In the genomic region with DNA sequence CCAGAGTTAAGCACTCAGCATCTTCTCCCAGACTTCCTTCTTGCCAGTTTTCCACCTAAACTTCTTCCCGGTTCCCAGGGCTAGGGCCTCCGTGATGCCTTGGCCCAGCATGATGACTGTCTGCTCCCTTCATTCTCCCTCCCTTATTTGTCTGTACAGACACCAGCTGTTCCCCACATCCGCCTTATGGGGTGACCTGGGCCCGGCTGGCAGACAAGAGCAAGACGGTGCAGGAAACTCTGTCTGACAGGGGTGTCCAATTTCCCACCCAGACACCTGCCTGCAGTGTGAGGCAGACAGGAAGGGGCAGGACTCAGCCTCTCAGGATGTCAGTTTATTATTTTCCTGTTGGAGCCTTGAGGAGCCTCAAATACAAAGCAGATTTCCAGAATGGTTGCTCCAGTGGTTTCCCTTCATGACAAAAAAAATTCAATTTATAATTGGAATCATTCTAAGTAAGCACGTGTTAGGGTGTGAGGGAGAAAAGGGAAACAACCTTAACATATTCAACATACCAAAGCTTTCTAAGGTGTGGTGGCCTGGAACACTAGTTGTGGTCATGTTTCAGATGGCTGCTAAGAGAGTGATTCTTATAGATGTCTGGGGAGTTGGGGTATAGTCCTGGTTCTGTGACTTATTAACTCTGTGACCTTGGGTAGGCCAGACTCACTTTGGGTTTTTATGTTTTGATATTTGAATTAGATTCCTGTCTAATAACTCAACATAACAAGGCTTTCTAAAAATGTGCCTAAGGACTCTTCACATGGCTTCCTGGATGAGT, we compare ENCODE assay signal across 14 cellular contexts.
A peak's percentile ranks its signal among the peaks of the same experiment; 100 is the strongest.
DNase-seq lines count a peak whose midpoint lies in the region; ATAC-seq and TF ChIP-seq lines count a peak whose summit lies in the region.
"Had no signal": no experiment of that assay in that cellular context is flagged by ENCODE, and none has a peak within 500 bp of the region (broad histone marks: within the 10 kb centered on the region; RNA-seq: fewer than 3 reads in every experiment).

No MANE protein-coding gene starts in this region.

- no peaks in the 10 kb centered on the region for H3K27me3 Mint-ChIP-seq in activated CD4-positive, alpha-beta T cell treated with anti-CD3 and anti-CD28 coated beads, Interleukin-2, amount 10 ng/mL, durations not matched to agents 7 days and 5 days

- H3K9me3 Mint-ChIP-seq in activated CD4-positive, alpha-beta T cell treated with anti-CD3 and anti-CD28 coated beads, Interleukin-2, amount 10 ng/mL, durations not matched to agents 7 days and 5 days, result no peaks in the 10 kb centered on the region

- H3K27ac ChIP-seq in epithelial cell of prostate, result peak overlapping the region; percentile 14
- H3K27ac ChIP-seq: upper lobe of left lung had no signal

- POLR2A ChIA-PET in activated CD4-positive, alpha-beta T cell treated with anti-CD3 and anti-CD28 coated beads, Interleukin-2, amount 10 ng/mL, durations not matched to agents 7 days and 5 days (lab: Charles Lee), result no interaction called here

- H3K4me1 Mint-ChIP-seq in activated CD4-positive, alpha-beta T cell treated with anti-CD3 and anti-CD28 coated beads, Interleukin-2, amount 10 ng/mL, durations not matched to agents 7 days and 5 days, result peaks cover 1% of the 10 kb centered on the region
- H3K4me1 Mint-ChIP-seq: brain had no signal

- H3K27ac Mint-ChIP-seq in activated CD4-positive, alpha-beta T cell treated with anti-CD3 and anti-CD28 coated beads, Interleukin-2, amount 10 ng/mL, durations not matched to agents 7 days and 5 days, result no peak overlapping the region
- H3K27ac Mint-ChIP-seq: brain had no signal

- no peak for TF ChIP-seq POLR2A in GM18505 (IDR thresholded peaks at IDR 0.05; ENCODE audit: borderline replicate concordance, extremely low read depth, insufficient read depth, insufficient read length)

- no peaks in the 10 kb centered on the region for H3K36me3 Mint-ChIP-seq in activated CD4-positive, alpha-beta T cell treated with anti-CD3 and anti-CD28 coated beads, Interleukin-2, amount 10 ng/mL, durations not matched to agents 7 days and 5 days (ENCODE audit: low read depth)
- H3K36me3 Mint-ChIP-seq: brain had no signal

- DNase-seq in epithelial cell of prostate (ENCODE audit: low read depth, low spot score) (no peak), NCI-H1105 treated with DMSO at 0.1 percent for 48 hours (lab: John Stamatoyannopoulos, UW) (no peak)
- no peak for DNase-seq in activated CD4-positive, alpha-beta T cell treated with anti-CD3 and anti-CD28 coated beads, Interleukin-2, amount 10 ng/mL, durations not matched to agents 7 days and 5 days
- DNase-seq in activated CD4-positive, CD25-positive, alpha-beta regulatory T cell (lab: John Stamatoyannopoulos, UW), result no peak
- no peak for DNase-seq in stimulated activated CD8-positive, alpha-beta memory T cell treated with anti-CD3 and anti-CD28 coated beads, Interleukin-4, amount 100 ng/mL, for 48 hours
- DNase-seq: erythroblast, GDM1, right cardiac atrium, SHP77, upper lobe of left lung had no signal

- no peak overlapping the region for H3K4me3 Mint-ChIP-seq in activated CD4-positive, alpha-beta T cell treated with anti-CD3 and anti-CD28 coated beads, Interleukin-2, amount 10 ng/mL, durations not matched to agents 7 days and 5 days
- H3K4me3 Mint-ChIP-seq: brain had no signal

- CTCF ChIA-PET in activated CD4-positive, alpha-beta T cell treated with anti-CD3 and anti-CD28 coated beads, Interleukin-2, amount 10 ng/mL, durations not matched to agents 7 days and 5 days (lab: Charles Lee), result no interaction called here

- peak; percentile 48 for ATAC-seq in GM18505 (IDR thresholded peaks at IDR 0.05; ENCODE audit: unreplicated experiment)
- ATAC-seq in GM21619 (IDR thresholded peaks at IDR 0.05; ENCODE audit: unreplicated experiment), result peak; percentile 61
- peak; percentile 84 for ATAC-seq in HG03354 (IDR thresholded peaks at IDR 0.05; ENCODE audit: poor library complexity, severe bottlenecking, unreplicated experiment)
- ATAC-seq: right cardiac atrium had no signal
